ENCODE assay signal across 1 cellular context in genomic region chr11:56700919-56701485, GRCh38.
TF ChIP-seq lines count a peak whose summit lies in the region.

No MANE protein-coding gene starts in this region.

TF ChIP-seq in A549, 52 proteins besides CTCF, POLR2A, EP300 and RAD21 (continued from another document):
- TF ChIP-seq REST (IDR thresholded peaks at IDR 0.05) = no peak
- TF ChIP-seq MYC (IDR thresholded peaks at IDR 0.05; ENCODE audit: borderline replicate concordance, low read length) = no peak
- TF ChIP-seq CHD4 (IDR thresholded peaks at IDR 0.05; ENCODE audit: borderline replicate concordance) = no peak
- no peak for TF ChIP-seq FOSL2 (IDR thresholded peaks at IDR 0.05)
- no peak for TF ChIP-seq FOSL2 (CRISPR knock-in tag; IDR thresholded peaks at IDR 0.05)
